In the genomic region with DNA sequence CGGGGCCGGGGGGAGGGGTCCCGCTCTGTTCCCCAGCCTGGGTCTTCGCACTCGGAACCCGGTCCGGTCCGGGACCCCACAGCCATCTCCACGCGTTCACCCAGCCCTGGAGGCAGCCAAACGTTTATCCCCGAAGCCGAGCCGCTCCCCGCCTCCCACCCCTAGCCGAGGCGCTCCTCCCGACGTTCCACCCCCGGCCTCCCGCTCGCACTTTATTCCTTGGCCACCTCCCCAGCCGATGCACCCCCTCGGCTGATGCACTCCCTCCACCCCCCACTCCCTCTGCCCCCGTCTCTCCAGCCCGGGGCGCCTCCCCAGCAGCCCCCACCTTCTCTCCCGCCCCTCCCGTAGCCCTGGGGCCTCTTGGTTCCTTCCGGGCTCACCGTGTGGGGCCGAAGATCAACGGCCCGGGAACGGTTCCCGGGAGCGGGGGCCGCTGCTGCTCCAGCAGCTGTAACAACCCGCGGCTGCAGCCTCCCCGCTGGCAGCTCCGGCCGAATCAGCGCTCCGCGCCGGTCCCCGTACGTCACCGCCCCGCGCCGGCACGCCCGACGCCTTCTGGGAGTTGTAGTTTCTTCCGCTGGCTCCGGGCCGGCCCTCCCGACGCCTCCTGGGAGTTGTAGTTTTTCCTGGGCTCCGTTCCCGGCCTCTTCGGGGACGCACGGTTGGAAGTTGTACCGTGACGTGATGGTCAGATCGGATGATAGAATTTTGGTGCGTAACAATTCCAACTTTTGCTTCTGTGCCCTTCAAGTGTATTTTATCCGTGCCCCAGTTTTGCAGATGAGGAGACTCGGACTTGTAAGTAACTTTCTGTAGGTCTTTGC, we compare ENCODE assay signal across 8 cellular contexts. TPM values are rescaled to one million over a fixed set of nuclear protein-coding genes. Genes with fewer than 3 reads are reported as not detected.
DNase-seq lines count a peak whose midpoint lies in the region; ATAC-seq and TF ChIP-seq lines count a peak whose summit lies in the region.

A gene with protein sequence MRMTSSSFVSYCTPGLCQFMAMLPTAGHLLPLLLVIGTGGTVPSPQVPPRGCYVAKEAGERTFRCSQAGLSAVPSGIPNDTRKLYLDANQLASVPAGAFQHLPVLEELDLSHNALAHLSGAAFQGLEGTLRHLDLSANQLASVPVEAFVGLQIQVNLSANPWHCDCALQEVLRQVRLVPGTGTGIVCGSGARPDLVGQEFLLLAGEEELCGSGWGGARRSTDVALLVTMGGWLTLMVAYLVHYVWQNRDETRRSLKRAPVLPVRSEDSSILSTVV (plus strand): TSS at position 632 of the 827 bp plus-strand sequence. CDS start 13,792 bp downstream, outside the sequence.
A gene with protein sequence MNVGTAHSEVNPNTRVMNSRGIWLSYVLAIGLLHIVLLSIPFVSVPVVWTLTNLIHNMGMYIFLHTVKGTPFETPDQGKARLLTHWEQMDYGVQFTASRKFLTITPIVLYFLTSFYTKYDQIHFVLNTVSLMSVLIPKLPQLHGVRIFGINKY (minus strand): TSS at position 501 of the 827 bp plus-strand sequence. CDS start 3,398 bp downstream, outside the sequence.

- H3K9me2 ChIP-seq in hepatocyte (replicated peaks; ENCODE audit: insufficient read depth), result no peaks in the 10 kb centered on the region

- H4K20me1 ChIP-seq in hepatocyte (ENCODE audit: insufficient read depth, poor library complexity, severe bottlenecking), result peaks cover 20% of the 10 kb centered on the region

- H3K4me1 ChIP-seq in hepatocyte (ENCODE audit: insufficient read depth), result peaks cover 20% of the 10 kb centered on the region

- ATAC-seq in GM18502 (IDR thresholded peaks at IDR 0.05; ENCODE audit: poor library complexity, unreplicated experiment) (peak; percentile 79), HG02973 (IDR thresholded peaks at IDR 0.05; ENCODE audit: unreplicated experiment) (peak; percentile 61), HG03457 (IDR thresholded peaks at IDR 0.05; ENCODE audit: unreplicated experiment) (no peak)

- no peaks in the 10 kb centered on the region for H3K27me3 ChIP-seq in hepatocyte

- peak within 1 kb of the TSS; percentile 85 for H2AFZ ChIP-seq in hepatocyte

- H3K4me2 ChIP-seq in hepatocyte, result peak within 1 kb of the TSS; percentile 97

- WGBS in hepatocyte (ENCODE audit: low lambda C conversion rate, missing lambda C conversion rate), result 2% methylated on average over 49 of the region's 72 CpGs

- H3K4me3 ChIP-seq in hepatocyte, result peak within 1 kb of the TSS; percentile 63

- H3K27ac ChIP-seq in hepatocyte, result peak within 1 kb of the TSS; percentile 95

- no peaks in the 10 kb centered on the region for H3K36me3 ChIP-seq in hepatocyte (replicated peaks; ENCODE audit: insufficient read depth, low read depth)

- peaks cover 38% of the 10 kb centered on the region for H3K79me2 ChIP-seq in hepatocyte

- peak; percentile 45 for DNase-seq in NCI-H2029 treated with DMSO at 0.1 percent for 48 hours (lab: John Stamatoyannopoulos, UW)
- peak; percentile 91 for DNase-seq in T1000 (lab: John Stamatoyannopoulos, UW)
- peak; percentile 98 for DNase-seq in astrocyte of the hippocampus (ENCODE audit: low read depth, low spot score)
- DNase-seq in hepatocyte (ENCODE audit: low spot score), result peak; percentile 98
- peak; percentile 75 for DNase-seq in renal cortical epithelial cell (ENCODE audit: low read depth)

- H3K9me3 ChIP-seq in hepatocyte (ENCODE audit: low read depth), result no peaks in the 10 kb centered on the region

- no peak for TF ChIP-seq CTCF in hepatocyte (IDR thresholded peaks at IDR 0.05; ENCODE audit: poor library complexity)

RNA-seq across cellular contexts. Expression of the first gene that starts in this region (rescaled TPM):
- total RNA-seq in hepatocyte, result 0.57 TPM in 1 of 2 replicates, not detected in the other
- not detected in 2 replicates for polyA plus RNA-seq in hepatocyte
- not detected in 2 replicates for total RNA-seq in renal cortical epithelial cell

RNA-seq across cellular contexts. Expression of the second gene that starts in this region (rescaled TPM):
- total RNA-seq in hepatocyte, result 52.8 and 73.3 TPM in 2 replicates
- 33.3 and 56.4 TPM in 2 replicates for polyA plus RNA-seq in hepatocyte
- total RNA-seq in renal cortical epithelial cell, result 55.2 and 89.6 TPM in 2 replicates

Comparison
In these comparisons a context has a peak if more than half of its experiments do, and no peak if none do; other contexts are left out.
1. DNase-seq: peak in every context shown above with its lines; median percentile 98 in astrocyte of the hippocampus; 98 in hepatocyte; 91 in T1000; 75 in renal cortical epithelial cell; 45 in NCI-H2029 treated with DMSO at 0.1 percent for 48 hours.